In the genomic region with DNA sequence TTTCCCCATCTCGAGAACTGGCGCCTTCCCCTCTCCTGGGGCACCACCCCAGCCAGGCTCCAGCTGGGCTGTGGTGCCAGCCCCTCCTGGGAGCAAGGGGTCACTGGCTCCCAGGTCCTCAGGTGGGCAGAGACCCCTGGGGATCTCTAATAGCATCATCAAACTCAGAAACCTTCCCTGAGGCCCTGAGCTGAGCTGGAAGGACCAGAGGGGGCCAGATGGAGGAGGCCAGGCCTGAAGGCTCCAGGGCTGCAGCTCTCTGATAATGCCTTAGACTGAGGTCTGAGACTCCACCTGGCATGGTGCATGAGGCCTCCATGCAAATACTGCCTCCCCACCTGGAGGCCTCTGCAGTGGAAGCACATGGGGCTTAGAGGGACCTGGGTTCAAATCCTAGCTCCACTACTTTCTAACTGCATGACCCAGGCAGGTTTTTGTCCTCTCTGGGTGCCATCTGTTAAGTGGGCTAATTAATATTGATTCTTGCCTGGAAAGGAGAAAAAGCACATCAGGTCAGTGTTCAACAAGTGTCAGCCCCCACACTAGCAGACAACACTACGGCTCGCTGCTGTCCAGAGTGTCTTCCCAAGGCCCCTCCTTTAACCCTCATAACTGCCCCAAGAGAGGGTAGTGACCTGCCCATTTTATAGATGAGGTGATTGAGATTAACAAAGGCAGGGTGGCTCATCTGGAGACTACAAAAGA, we compare ENCODE assay signal across 17 cellular contexts. TPM values are rescaled to one million over a fixed set of nuclear protein-coding genes. Genes with fewer than 3 reads are reported as not detected.
DNase-seq lines count a peak whose midpoint lies in the region; ATAC-seq and TF ChIP-seq lines count a peak whose summit lies in the region.
"Had no signal": no experiment of that assay in that cellular context is flagged by ENCODE, and none has a peak within 500 bp of the region (broad histone marks: within the 10 kb centered on the region; RNA-seq: fewer than 3 reads in every experiment).

No MANE protein-coding gene starts in this region.

- CTCF ChIA-PET in CD4-positive, alpha-beta T cell (lab: Charles Lee), result no interaction called here

- H2AFZ ChIP-seq in GM23338, result no peak overlapping the region

- POLR2A ChIA-PET in CD4-positive, alpha-beta T cell (lab: Charles Lee), result no interaction called here

- H3K79me2 ChIP-seq in GM23338 (replicated peaks; ENCODE audit: insufficient read depth), result peaks cover 9% of the 10 kb centered on the region; the same call in 1 of the 2 replicates

- H3F3A ChIP-seq in GM23338 (replicated peaks; ENCODE audit: low read depth), result no peaks in the 10 kb centered on the region

- H3K4me2 ChIP-seq in GM23338, result peak overlapping the region; percentile 97
- H3K4me2 ChIP-seq: smooth muscle cell had no signal

- no peaks in the 10 kb centered on the region for H3K27me3 ChIP-seq in CD4-positive, alpha-beta T cell (ENCODE audit: control insufficient read depth, insufficient read depth, low read length)
- no peaks in the 10 kb centered on the region for H3K27me3 ChIP-seq in GM23338 (ENCODE audit: insufficient read depth)

- H3K9me3 Mint-ChIP-seq in CD4-positive, alpha-beta T cell, result no peaks in the 10 kb centered on the region
- H3K9me3 Mint-ChIP-seq in GM23338 (no peaks in the 10 kb centered on the region), chondrocyte (ENCODE audit: low read depth) (no peaks in the 10 kb centered on the region), nephron progenitor cell (no peaks in the 10 kb centered on the region), osteocyte (ENCODE audit: unreplicated experiment) (no peaks in the 10 kb centered on the region)
- H3K9me3 Mint-ChIP-seq: activated CD4-positive, alpha-beta memory T cell treated with anti-CD3 and anti-CD28 coated beads for 36 hours had no signal

- no peak for TF ChIP-seq CTCF in CD4-positive, alpha-beta T cell (IDR thresholded peaks at IDR 0.05)
- TF ChIP-seq CTCF in GM23338 (conservative IDR thresholded peaks at IDR 0.05; ENCODE audit: low read depth in 2 of 2) (no peak), chondrocyte (IDR thresholded peaks at IDR 0.05) (no peak), nephron progenitor cell (IDR thresholded peaks at IDR 0.05) (no peak), osteocyte (IDR thresholded peaks at IDR 0.05) (no peak)

- intact Hi-C loops in CD4-positive, alpha-beta T cell (cut with DNase I, micrococcal nuclease), result loop anchor here in 1 of 2 experiments (1.0 to 5.0 kb wide), 3 partner anchors 29 to 505 kb away; a partner anchor contains a TSS

- DNase-seq in CD4-positive, alpha-beta T cell, result no peak
- no peak for DNase-seq in GM23338 (ENCODE audit: low spot score)
- DNase-seq in chondrocyte (ENCODE audit: low spot score), result peak; percentile 42
- no peak for DNase-seq in nephron progenitor cell
- DNase-seq in osteocyte (ENCODE audit: extremely low spot score, unreplicated experiment), result no peak
- no peak for DNase-seq in DMS153 treated with DMSO at 0.1 percent for 48 hours (lab: John Stamatoyannopoulos, UW; ENCODE audit: unreplicated experiment)
- DNase-seq in mucosa of gallbladder (ENCODE audit: low spot score), result no peak
- DNase-seq: activated CD4-positive, alpha-beta memory T cell treated with anti-CD3 and anti-CD28 coated beads for 36 hours; aorta; KBM-7; NCI-H1048; NCI-H2107; PC-3; psoas muscle had no signal

- no peak overlapping the region for H3K27ac ChIP-seq in CD4-positive, alpha-beta T cell (ENCODE audit: low read depth, low read length)
- H3K27ac ChIP-seq in GM23338 (ENCODE audit: low read depth), result no peak overlapping the region
- H3K27ac ChIP-seq: left lung, psoas muscle, thoracic aorta had no signal

- peak overlapping the region; percentile 1 for H3K4me3 Mint-ChIP-seq in CD4-positive, alpha-beta T cell
- H3K4me3 Mint-ChIP-seq in GM23338, result peak overlapping the region; percentile 79; the same call in 2 of the 3 replicates
- no peak overlapping the region for H3K4me3 Mint-ChIP-seq in chondrocyte (ENCODE audit: unreplicated experiment)
- peak overlapping the region; percentile 52 for H3K4me3 Mint-ChIP-seq in nephron progenitor cell
- H3K4me3 Mint-ChIP-seq in osteocyte (ENCODE audit: unreplicated experiment), result no peak overlapping the region
- H3K4me3 Mint-ChIP-seq: activated CD4-positive, alpha-beta memory T cell treated with anti-CD3 and anti-CD28 coated beads for 36 hours had no signal

- H3K9me2 ChIP-seq in GM23338 (ENCODE audit: insufficient read depth), result no peaks in the 10 kb centered on the region

- H3K4me1 Mint-ChIP-seq in CD4-positive, alpha-beta T cell (ENCODE audit: low read depth), result peaks cover 11% of the 10 kb centered on the region
- H3K4me1 Mint-ChIP-seq in GM23338 (peaks cover 10% of the 10 kb centered on the region), chondrocyte (ENCODE audit: low read depth) (peaks cover 6% of the 10 kb centered on the region), nephron progenitor cell (peaks cover 5% of the 10 kb centered on the region), osteocyte (ENCODE audit: unreplicated experiment) (peaks cover 3% of the 10 kb centered on the region)

- H3K27me3 Mint-ChIP-seq in CD4-positive, alpha-beta T cell, result peaks cover 11% of the 10 kb centered on the region
- H3K27me3 Mint-ChIP-seq in GM23338 (ENCODE audit: insufficient read depth, low read depth, poor library complexity) (peaks cover 2% of the 10 kb centered on the region), chondrocyte (ENCODE audit: low read depth) (peaks cover 10% of the 10 kb centered on the region), nephron progenitor cell (ENCODE audit: low read depth, poor library complexity) (peaks cover 69% of the 10 kb centered on the region), osteocyte (ENCODE audit: unreplicated experiment) (peaks cover 9% of the 10 kb centered on the region)
- H3K27me3 Mint-ChIP-seq: activated CD4-positive, alpha-beta memory T cell treated with anti-CD3 and anti-CD28 coated beads for 36 hours had no signal

- peaks cover 9% of the 10 kb centered on the region; the same call in 1 of the 2 replicates for H3K4me1 ChIP-seq in GM23338 (ENCODE audit: insufficient read depth)

- peak overlapping the region; percentile 89; the same call in 1 of the 2 replicates for H3K4me3 ChIP-seq in GM23338
- H3K4me3 ChIP-seq: left lung, smooth muscle cell, thoracic aorta had no signal

- ATAC-seq in CD4-positive, alpha-beta T cell (ENCODE audit: poor library complexity), result no peak
- no peak for ATAC-seq in GM23338
- ATAC-seq: left lung, PC-3, psoas muscle had no signal

- H3K27ac Mint-ChIP-seq in CD4-positive, alpha-beta T cell, result no peak overlapping the region
- H3K27ac Mint-ChIP-seq in GM23338 (no peak overlapping the region), chondrocyte (ENCODE audit: unreplicated experiment) (no peak overlapping the region), nephron progenitor cell (no peak overlapping the region), osteocyte (ENCODE audit: unreplicated experiment) (no peak overlapping the region)
- H3K27ac Mint-ChIP-seq: activated CD4-positive, alpha-beta memory T cell treated with anti-CD3 and anti-CD28 coated beads for 36 hours had no signal

- H3K36me3 ChIP-seq in GM23338 (ENCODE audit: insufficient read depth), result no peaks in the 10 kb centered on the region

- peaks cover 10% of the 10 kb centered on the region for H4K20me1 ChIP-seq in GM23338 (replicated peaks; ENCODE audit: insufficient read depth)

- no peaks in the 10 kb centered on the region for H3K9me3 ChIP-seq in CD4-positive, alpha-beta T cell (ENCODE audit: control insufficient read depth, low read length)
- H3K9me3 ChIP-seq: left lung, psoas muscle, thoracic aorta had no signal

- peaks cover 20% of the 10 kb centered on the region for H3K36me3 Mint-ChIP-seq in CD4-positive, alpha-beta T cell (ENCODE audit: low read depth)
- no peaks in the 10 kb centered on the region; the same call in 2 of the 3 replicates for H3K36me3 Mint-ChIP-seq in GM23338 (ENCODE audit: low read depth)
- peaks cover 5% of the 10 kb centered on the region for H3K36me3 Mint-ChIP-seq in chondrocyte (ENCODE audit: low read depth)
- no peaks in the 10 kb centered on the region for H3K36me3 Mint-ChIP-seq in nephron progenitor cell (ENCODE audit: low read depth)
- peaks cover 7% of the 10 kb centered on the region for H3K36me3 Mint-ChIP-seq in osteocyte (ENCODE audit: unreplicated experiment)

TF ChIP-seq in GM23338, 12 proteins besides CTCF, POLR2A, EP300 and RAD21 (continues in another document):
- no peak for TF ChIP-seq ZNF114 (CRISPR knock-in tag; IDR thresholded peaks at IDR 0.05)

RNA-seq across cellular contexts. Expression of a gene that starts 1.5 kb away (rescaled TPM):
- 1 to 10 TPM; 2.3 to 2.4 TPM for total RNA-seq in CD4-positive, alpha-beta T cell
- total RNA-seq in GM23338 (2014; rRNA removed; shearing (Covaris generic)), result 34.1 and 39.4 TPM in 2 replicates
- 5.9 and 6.8 TPM in 2 replicates for polyA plus RNA-seq in GM23338 (2016; fragmentation: Nextera tagmentation; extraction: Ambion mirVana)
- 6.7 to 10.8 TPM (median 9.6 TPM) in 3 replicates for total RNA-seq in chondrocyte
- total RNA-seq in osteocyte, result 9.8 and 10.1 TPM in 2 replicates
- 16.3 TPM for total RNA-seq in mucosa of gallbladder

RNA-seq across cellular contexts. Expression of a gene that starts 20.1 kb away (rescaled TPM):
- total RNA-seq in CD4-positive, alpha-beta T cell, result 1 to 10 TPM; 5.7 to 6.0 TPM
- 1.1 TPM in 1 of 2 replicates, not detected in the other for total RNA-seq in GM23338 (2014; rRNA removed; shearing (Covaris generic))
- not detected in 2 replicates for polyA plus RNA-seq in GM23338 (2016; fragmentation: Nextera tagmentation; extraction: Ambion mirVana)
- total RNA-seq in chondrocyte (0.49 to 1.4 TPM (median 0.80 TPM) in 3 replicates), osteocyte (0.81 and 1.5 TPM in 2 replicates), mucosa of gallbladder (not detected)
- polyA plus RNA-seq: aorta had no signal

RNA-seq across cellular contexts. Expression of a gene that starts 30.7 kb away (rescaled TPM):
- 10 to 100 TPM; 56.3 to 62.0 TPM for total RNA-seq in CD4-positive, alpha-beta T cell
- 22.4 and 34.1 TPM in 2 replicates for total RNA-seq in GM23338 (2014; rRNA removed; shearing (Covaris generic))
- polyA plus RNA-seq in GM23338 (2016; fragmentation: Nextera tagmentation; extraction: Ambion mirVana), result 23.3 and 27.6 TPM in 2 replicates
- total RNA-seq in chondrocyte, result 17.5 to 22.8 TPM (median 20.4 TPM) in 3 replicates
- total RNA-seq in osteocyte, result 24.5 and 24.8 TPM in 2 replicates
- total RNA-seq in mucosa of gallbladder, result 31.4 TPM

RNA-seq across cellular contexts. Expression of a gene that starts 35.5 kb away (rescaled TPM):
- 1 to 10 TPM; 2.7 to 3.5 TPM for total RNA-seq in CD4-positive, alpha-beta T cell
- 74.5 and 107 TPM in 2 replicates for total RNA-seq in GM23338 (2014; rRNA removed; shearing (Covaris generic))
- 89.8 and 97.8 TPM in 2 replicates for polyA plus RNA-seq in GM23338 (2016; fragmentation: Nextera tagmentation; extraction: Ambion mirVana)
- total RNA-seq in chondrocyte (not detected in 3 replicates), osteocyte (not detected in 2 replicates), mucosa of gallbladder (2.2 TPM)
- total RNA-seq: psoas muscle had no signal
- polyA plus RNA-seq: aorta had no signal

RNA-seq across cellular contexts. Expression of a gene that starts 39.7 kb away (rescaled TPM):
- 100 to 1,000 TPM; 248 TPM for total RNA-seq in CD4-positive, alpha-beta T cell
- 14.6 and 15.4 TPM in 2 replicates for total RNA-seq in GM23338 (2014; rRNA removed; shearing (Covaris generic))
- 5.6 and 9.5 TPM in 2 replicates for polyA plus RNA-seq in GM23338 (2016; fragmentation: Nextera tagmentation; extraction: Ambion mirVana)
- 12.2 to 16.8 TPM (median 13.8 TPM) in 3 replicates for total RNA-seq in chondrocyte
- 18.2 and 18.6 TPM in 2 replicates for total RNA-seq in osteocyte
- 61.9 TPM for total RNA-seq in mucosa of gallbladder

Comparison
In these comparisons a context has a peak if more than half of its experiments do, and no peak if none do; other contexts are left out.
1. H3K4me3 Mint-ChIP-seq: peak in CD4-positive, alpha-beta T cell (single experiment), GM23338 (single experiment) and nephron progenitor cell (single experiment); none in chondrocyte (single experiment) and osteocyte (single experiment).